Comparison of ENCODE assay signal across 5 cellular contexts in the genomic region with DNA sequence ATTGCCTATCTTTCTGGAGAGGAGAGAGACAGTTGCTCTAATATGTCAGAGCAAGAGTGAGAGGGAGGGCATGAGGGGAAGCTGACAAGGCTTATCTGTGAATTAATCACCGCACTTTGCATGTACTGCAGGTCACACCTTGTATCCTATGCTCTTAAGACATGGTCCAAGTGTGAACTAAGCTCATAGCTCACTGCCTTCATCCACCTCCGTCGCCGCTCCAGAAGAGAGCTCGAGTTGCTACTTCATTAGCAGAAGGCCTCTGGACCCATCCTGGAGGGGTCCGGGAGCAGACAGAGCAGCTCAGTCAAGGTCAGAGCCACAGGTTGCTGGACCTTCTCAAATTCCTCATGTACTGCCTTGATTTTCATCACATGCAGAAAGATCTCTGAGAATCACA. TPM values are rescaled to one million over a fixed set of nuclear protein-coding genes. Genes with fewer than 3 reads are reported as not detected.
"Had no signal": no experiment of that assay in that cellular context is flagged by ENCODE, and none has a peak within 500 bp of the region (broad histone marks: within the 10 kb centered on the region; RNA-seq: fewer than 3 reads in every experiment).

No MANE protein-coding gene starts in this region.

RNA-seq across cellular contexts. Expression of a gene that starts 14.6 kb away (rescaled TPM):
- total RNA-seq: HepG2, HT1080, IMR-90, NCI-H460, SJCRH30 had no signal
